ENCODE assay signal across 8 cellular contexts in the genomic region with DNA sequence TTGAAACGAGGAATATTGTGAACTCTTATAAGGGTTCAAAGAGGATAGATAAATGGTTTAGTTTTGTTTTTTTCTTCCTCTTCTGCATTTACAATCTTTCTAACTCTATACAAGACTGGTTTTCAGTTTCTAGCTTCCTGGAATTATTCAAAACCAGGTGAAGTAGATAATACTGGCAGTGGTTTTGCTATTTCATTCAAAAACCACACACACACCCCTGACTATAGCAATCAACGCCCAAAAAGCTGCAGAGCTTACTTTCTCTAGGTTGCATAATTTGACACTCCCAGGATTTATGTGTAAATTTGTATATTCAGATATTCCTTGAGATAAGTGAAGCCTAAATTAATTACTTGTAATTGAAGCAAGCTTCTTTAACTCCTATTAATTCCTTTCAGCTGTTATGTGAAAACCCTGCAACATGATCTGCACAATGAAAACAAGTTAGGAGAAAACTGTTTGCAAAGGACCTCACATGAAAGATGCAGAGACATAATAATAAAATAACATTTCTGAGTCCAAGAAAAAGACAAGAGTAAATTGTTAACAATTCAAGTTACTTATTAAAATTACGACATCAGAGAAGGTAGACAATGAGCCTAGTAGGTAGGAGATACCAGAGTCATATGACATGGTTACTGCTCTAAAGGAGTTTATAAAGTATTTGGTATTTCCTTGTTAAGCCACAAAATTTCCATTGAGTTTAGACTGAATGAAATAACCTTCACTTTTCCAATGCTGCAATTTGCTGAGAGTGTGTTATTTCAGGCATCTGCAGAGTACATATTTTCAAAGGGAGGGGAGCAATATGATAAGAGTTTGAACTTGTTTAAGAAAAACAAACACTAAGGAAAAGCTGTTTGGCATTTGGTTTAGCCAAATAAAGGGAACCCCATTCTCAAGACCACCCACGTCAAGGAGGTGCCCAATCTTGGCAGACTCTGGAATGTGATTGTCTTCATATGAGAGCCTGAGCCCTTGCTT. TPM values are rescaled to one million over a fixed set of nuclear protein-coding genes. Genes with fewer than 3 reads are reported as not detected.
DNase-seq lines count a peak whose midpoint lies in the region; ATAC-seq and TF ChIP-seq lines count a peak whose summit lies in the region.

No MANE protein-coding gene starts in this region.

- peaks cover 26% of the 10 kb centered on the region for H3K4me1 ChIP-seq in CD8-positive, alpha-beta memory T cell (ENCODE audit: insufficient read depth, low read length)
- H3K4me1 ChIP-seq in gastroesophageal sphincter (peaks cover 0 to 27% (median 14%) of the 10 kb centered on the region in 3 donors), spleen (peaks cover 16 to 39% (median 29%) of the 10 kb centered on the region in 6 donors)

- peaks cover 0 to 1% of the 10 kb centered on the region in 2 donors for H3K27me3 Mint-ChIP-seq in CD8-positive, alpha-beta memory T cell

- CTCF ChIA-PET in CD8-positive, alpha-beta memory T cell (lab: Charles Lee): interaction anchor here (0.7 to 6.1 kb wide), 14 partner anchors 8 to 150 kb away, joined by 3 to 113 read pairs (median 22); a partner anchor contains a TSS

- H3K4me1 Mint-ChIP-seq in CD8-positive, alpha-beta memory T cell: peaks cover 30 to 40% (median 32%) of the 10 kb centered on the region in 3 donors

- peak overlapping the region; percentile 98 to 100 (median 99) for H3K27ac Mint-ChIP-seq in CD8-positive, alpha-beta memory T cell

- H3K27me3 ChIP-seq in CD8-positive, alpha-beta memory T cell (ENCODE audit: insufficient read depth, low read length, poor library complexity, severe bottlenecking): no peaks in the 10 kb centered on the region
- H3K27me3 ChIP-seq in WERI-Rb-1 (ENCODE audit: insufficient read depth, low read depth, severe bottlenecking) (no peaks in the 10 kb centered on the region), gastroesophageal sphincter (no peaks in the 10 kb centered on the region), spleen (replicated peaks in 1 of 7) (no peaks in the 10 kb centered on the region)

- no peak for TF ChIP-seq POLR2A in gastroesophageal sphincter (IDR thresholded peaks at IDR 0.05)
- TF ChIP-seq POLR2A in spleen (IDR thresholded peaks at IDR 0.05): no peak

- intact Hi-C loops in spleen (cut with DNase I; ENCODE audit: low total_unique reads): loop anchor here (10.0 kb wide), 1 partner anchor 101 kb away; no protein-coding TSS in a partner anchor

- no peaks in the 10 kb centered on the region for H3K9me3 Mint-ChIP-seq in CD8-positive, alpha-beta memory T cell

- H3K9me3 ChIP-seq in CD8-positive, alpha-beta memory T cell (ENCODE audit: low read length): no peaks in the 10 kb centered on the region
- H3K9me3 ChIP-seq in WERI-Rb-1 (ENCODE audit: severe bottlenecking) (no peaks in the 10 kb centered on the region), gastroesophageal sphincter (no peaks in the 10 kb centered on the region), spleen (no peaks in the 10 kb centered on the region)

- TF ChIP-seq CTCF in WERI-Rb-1 (IDR thresholded peaks at IDR 0.05; ENCODE audit: low read depth, low read length) (no peak), gastroesophageal sphincter (IDR thresholded peaks at IDR 0.05) (no peak), spleen (IDR thresholded peaks at IDR 0.05 in 8 of 11, conservative IDR thresholded peaks at IDR 0.05 in 3 of 11) (no peak)

- peak overlapping the region; percentile 99 for H3K27ac ChIP-seq in CD8-positive, alpha-beta memory T cell (ENCODE audit: low read depth, low read length)
- H3K27ac ChIP-seq in WERI-Rb-1: peak overlapping the region; percentile 97
- peak overlapping the region; percentile 97 to 100 (median 99) for H3K27ac ChIP-seq in gastroesophageal sphincter
- H3K27ac ChIP-seq in spleen: peak overlapping the region; percentile 96 to 100 (median 100)

- DNase-seq in CD8-positive, alpha-beta memory T cell: peak in 2 of 5 donors; percentile 25 to 36
- DNase-seq in WERI-Rb-1 (no peak), spleen (no peak), NCI-H345 treated with DMSO at 0.1 percent for 48 hours (lab: John Stamatoyannopoulos, UW; ENCODE audit: unreplicated experiment) (no peak), NCI-H2029 treated with DMSO at 0.1 percent for 48 hours (lab: John Stamatoyannopoulos, UW) (no peak)

- peak overlapping the region; percentile 84 for H3K4me3 ChIP-seq in CD8-positive, alpha-beta memory T cell (ENCODE audit: low read length)
- H3K4me3 ChIP-seq in WERI-Rb-1 (ENCODE audit: low read depth, low read length) (peak overlapping the region; percentile 94), gastroesophageal sphincter (peak overlapping the region; percentile 88 to 100), spleen (peak overlapping the region in 6 of 8 donors; percentile 71 to 95 (median 88))

- peak; percentile 5 for ATAC-seq in HG03432 (IDR thresholded peaks at IDR 0.05; ENCODE audit: unreplicated experiment)
- no peak for ATAC-seq in gastroesophageal sphincter
- ATAC-seq in GM19455 (IDR thresholded peaks at IDR 0.05; ENCODE audit: unreplicated experiment): no peak

- H3K4me3 Mint-ChIP-seq in CD8-positive, alpha-beta memory T cell: peak overlapping the region; percentile 89 to 99 (median 95)

- no peak for TF ChIP-seq EP300 in gastroesophageal sphincter (IDR thresholded peaks at IDR 0.05)

- POLR2A ChIA-PET in CD8-positive, alpha-beta memory T cell (lab: Charles Lee): interaction anchor here (1.1 to 5.2 kb wide), 8 partner anchors 14 to 127 kb away, joined by 3 to 145 read pairs (median 14); a partner anchor contains a TSS

- peaks cover 0 to 21% (median 0%) of the 10 kb centered on the region in 3 donors for H3K36me3 Mint-ChIP-seq in CD8-positive, alpha-beta memory T cell

- no peaks in the 10 kb centered on the region for H3K36me3 ChIP-seq in CD8-positive, alpha-beta memory T cell (ENCODE audit: insufficient read depth, low read length)
- H3K36me3 ChIP-seq in WERI-Rb-1 (peaks cover 8% of the 10 kb centered on the region), gastroesophageal sphincter (no peaks in the 10 kb centered on the region), spleen (no peaks in the 10 kb centered on the region)

- 7 to 8% methylated on average over 4 of the region's 4 CpGs for WGBS in gastroesophageal sphincter (ENCODE audit: low coverage in 1 of 2), 2 donors
- 18 to 31% (median 29%) methylated on average over 4 of the region's 4 CpGs for WGBS in spleen, 5 donors

RNA-seq across cellular contexts. Expression of a gene that starts 1.6 kb away (rescaled TPM):
- 10 to 100 TPM; 58.0 to 63.0 TPM for total RNA-seq in CD8-positive, alpha-beta memory T cell
- 47.7 TPM for polyA plus RNA-seq in CD8-positive, alpha-beta memory T cell
- total RNA-seq in gastroesophageal sphincter: 100 to 1,000 TPM in 1 of 4 donors, 10 to 100 TPM in 3; 55.5 to 111 (median 89.2) TPM
- total RNA-seq in spleen: 100 to 1,000 TPM in 6 of 7 donors, 10 to 100 TPM in 1; 87.0 to 148 (median 107) TPM
- 10 to 100 TPM; 25.9 to 50.4 (median 27.0) TPM for polyA plus RNA-seq in spleen

RNA-seq across cellular contexts. Expression of a gene that starts 53.5 kb away (rescaled TPM):
- 100 to 1,000 TPM; 203 to 216 TPM for total RNA-seq in CD8-positive, alpha-beta memory T cell
- 58.3 TPM for polyA plus RNA-seq in CD8-positive, alpha-beta memory T cell
- total RNA-seq in gastroesophageal sphincter (10 to 100 TPM; 58.4 to 87.8 (median 73.1) TPM), spleen (100 to 1,000 TPM in 5 of 7 donors, 10 to 100 TPM in 2; 79.8 to 213 (median 157) TPM)
- polyA plus RNA-seq in spleen: 100 to 1,000 TPM; 144 to 179 (median 159) TPM
